8 cellular contexts compared by ENCODE assay signal in the genomic region with DNA sequence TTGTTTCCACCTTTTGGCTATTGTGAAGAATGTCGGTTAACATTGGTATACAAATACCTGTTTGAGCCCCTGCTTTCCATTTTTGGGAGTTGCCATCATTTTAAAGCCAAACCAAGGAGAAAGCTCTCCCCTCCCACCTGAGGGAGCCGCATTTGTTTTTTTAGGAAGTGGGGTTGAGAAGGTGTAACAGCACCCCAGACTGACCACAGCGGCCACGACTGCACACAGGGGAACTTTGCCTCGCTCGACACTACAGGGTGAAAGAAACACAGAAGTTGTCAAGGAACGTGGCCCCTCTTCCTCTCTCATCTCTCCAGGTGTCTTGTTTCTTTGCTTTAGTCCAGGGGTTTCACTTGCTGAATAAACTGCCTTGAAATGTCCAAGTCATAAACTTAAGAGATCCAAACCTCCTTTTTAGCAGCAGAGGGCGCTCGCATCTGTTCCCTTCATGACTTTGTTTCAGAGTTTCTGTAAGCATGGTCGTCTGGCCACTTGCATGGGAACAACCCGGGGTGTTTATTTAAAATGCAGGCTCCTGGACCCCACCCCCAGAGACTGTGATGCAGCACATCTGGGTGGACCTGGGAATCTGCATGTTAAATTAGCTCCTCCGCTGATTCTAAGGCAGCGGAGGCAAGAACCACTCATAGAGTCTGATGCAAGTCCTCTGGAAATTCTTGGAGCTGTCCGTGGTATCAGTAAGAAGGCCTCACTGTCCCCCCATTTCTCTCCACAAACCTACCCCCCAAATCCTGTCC.
DNase-seq lines count a peak whose midpoint lies in the region; ATAC-seq and TF ChIP-seq lines count a peak whose summit lies in the region.

No MANE protein-coding gene starts in this region.

- TF ChIP-seq EP300 in Ishikawa (IDR thresholded peaks at IDR 0.05; ENCODE audit: borderline replicate concordance) = no peak

- no peak for ATAC-seq in GM18517 (IDR thresholded peaks at IDR 0.05; ENCODE audit: unreplicated experiment)
- no peak for ATAC-seq in HG03159 (IDR thresholded peaks at IDR 0.05; ENCODE audit: unreplicated experiment)

- TF ChIP-seq RAD21 in Ishikawa (IDR thresholded peaks at IDR 0.05; ENCODE audit: low read depth) = peak; percentile 47

- DNase-seq in DMS53 (lab: John Stamatoyannopoulos, UW) (peak; percentile 79), SKM-1 (lab: John Stamatoyannopoulos, UW; ENCODE audit: unreplicated experiment) (peak; percentile 33), amniotic epithelial cell (ENCODE audit: low read depth) (peak; percentile 59), iPS-NIHi7 (ENCODE audit: extremely low spot score) (peak; percentile 46)
- peak; percentile 35 for DNase-seq in stimulated activated CD4-positive, alpha-beta T cell treated with anti-CD3 and anti-CD28 coated beads, Interleukin-2, amount 100 ng/mL, for 4 hours (ENCODE audit: low read depth)

TF ChIP-seq in Ishikawa, 13 proteins besides CTCF, POLR2A, EP300 and RAD21:
- TF ChIP-seq CREB1 (IDR thresholded peaks at IDR 0.05; ENCODE audit: low read depth) (no peak), FOXM1 (IDR thresholded peaks at IDR 0.05; ENCODE audit: borderline replicate concordance, low read depth) (no peak), TCF12 (IDR thresholded peaks at IDR 0.05; ENCODE audit: low read depth) (no peak), CEBPB (IDR thresholded peaks at IDR 0.05) (no peak), YY1 (IDR thresholded peaks at IDR 0.05; ENCODE audit: low read depth) (no peak), REST (IDR thresholded peaks at IDR 0.05; ENCODE audit: low read depth) (peak; percentile 84), TEAD4 (IDR thresholded peaks at IDR 0.05) (peak; percentile 38; the same call in 1 of the 2 replicates), NFIC (IDR thresholded peaks at IDR 0.05) (no peak), EGR1 (IDR thresholded peaks at IDR 0.05) (no peak), TAF1 (IDR thresholded peaks at IDR 0.05; ENCODE audit: low read depth) (no peak), ZBTB7A (IDR thresholded peaks at IDR 0.05; ENCODE audit: low read depth) (no peak)
- TF ChIP-seq, protein P1, sequence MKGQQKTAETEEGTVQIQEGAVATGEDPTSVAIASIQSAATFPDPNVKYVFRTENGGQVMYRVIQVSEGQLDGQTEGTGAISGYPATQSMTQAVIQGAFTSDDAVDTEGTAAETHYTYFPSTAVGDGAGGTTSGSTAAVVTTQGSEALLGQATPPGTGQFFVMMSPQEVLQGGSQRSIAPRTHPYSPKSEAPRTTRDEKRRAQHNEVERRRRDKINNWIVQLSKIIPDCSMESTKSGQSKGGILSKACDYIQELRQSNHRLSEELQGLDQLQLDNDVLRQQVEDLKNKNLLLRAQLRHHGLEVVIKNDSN (IDR thresholded peaks at IDR 0.05) = no peak
- TF ChIP-seq, protein P2, sequence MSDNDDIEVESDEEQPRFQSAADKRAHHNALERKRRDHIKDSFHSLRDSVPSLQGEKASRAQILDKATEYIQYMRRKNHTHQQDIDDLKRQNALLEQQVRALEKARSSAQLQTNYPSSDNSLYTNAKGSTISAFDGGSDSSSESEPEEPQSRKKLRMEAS (IDR thresholded peaks at IDR 0.05) = no peak
